In the genomic region with DNA sequence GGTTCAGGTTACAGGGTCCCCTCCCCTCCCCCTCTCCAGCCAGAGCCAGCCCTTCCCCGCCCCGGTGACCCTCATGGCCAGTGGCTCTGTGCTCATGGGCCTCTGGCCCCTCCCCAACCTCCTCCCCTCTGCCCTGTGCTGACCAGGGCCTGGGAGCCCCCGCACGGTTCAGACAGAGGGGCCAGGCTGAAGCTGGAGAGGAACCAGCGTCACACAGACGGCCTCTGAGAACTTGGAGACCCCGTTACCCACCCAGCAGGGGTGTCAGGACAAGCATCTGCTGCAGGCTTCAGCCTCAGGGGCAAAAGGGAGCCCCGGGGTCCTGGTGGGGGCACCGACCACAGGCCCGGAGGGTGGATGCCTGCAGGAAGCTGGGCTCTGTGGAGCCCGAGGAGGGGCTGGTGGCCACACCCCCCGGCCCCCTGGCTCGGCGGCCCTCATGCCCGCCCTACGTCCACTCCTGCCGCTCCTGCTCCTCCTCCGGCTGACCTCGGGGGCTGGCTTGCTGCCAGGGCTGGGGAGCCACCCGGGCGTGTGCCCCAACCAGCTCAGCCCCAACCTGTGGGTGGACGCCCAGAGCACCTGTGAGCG, we compare ENCODE assay signal across 1 cellular context.
TF ChIP-seq lines count a peak whose summit lies in the region.

A gene with protein sequence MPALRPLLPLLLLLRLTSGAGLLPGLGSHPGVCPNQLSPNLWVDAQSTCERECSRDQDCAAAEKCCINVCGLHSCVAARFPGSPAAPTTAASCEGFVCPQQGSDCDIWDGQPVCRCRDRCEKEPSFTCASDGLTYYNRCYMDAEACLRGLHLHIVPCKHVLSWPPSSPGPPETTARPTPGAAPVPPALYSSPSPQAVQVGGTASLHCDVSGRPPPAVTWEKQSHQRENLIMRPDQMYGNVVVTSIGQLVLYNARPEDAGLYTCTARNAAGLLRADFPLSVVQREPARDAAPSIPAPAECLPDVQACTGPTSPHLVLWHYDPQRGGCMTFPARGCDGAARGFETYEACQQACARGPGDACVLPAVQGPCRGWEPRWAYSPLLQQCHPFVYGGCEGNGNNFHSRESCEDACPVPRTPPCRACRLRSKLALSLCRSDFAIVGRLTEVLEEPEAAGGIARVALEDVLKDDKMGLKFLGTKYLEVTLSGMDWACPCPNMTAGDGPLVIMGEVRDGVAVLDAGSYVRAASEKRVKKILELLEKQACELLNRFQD (plus strand): TSS at position 171 of the 591 bp plus-strand sequence. CDS start 269 bp downstream, at position 440.

TF ChIP-seq in K562, 482 proteins besides CTCF, POLR2A, EP300 and RAD21 (continued from another document):
- TF ChIP-seq MNT (conservative IDR thresholded peaks at IDR 0.05) (no peak), MEIS2 (IDR thresholded peaks at IDR 0.05; ENCODE audit: partially characterized antibody) (no peak), ETS1 (conservative IDR thresholded peaks at IDR 0.05; ENCODE audit: control insufficient read depth, low read depth, low read length) (no peak), MCM5 (IDR thresholded peaks at IDR 0.05; ENCODE audit: low read depth) (no peak), SP1 (CRISPR knock-in tag; IDR thresholded peaks at IDR 0.05) (no peak), ZNF354B (CRISPR knock-in tag; IDR thresholded peaks at IDR 0.05) (no peak), HDAC8 (tag; IDR thresholded peaks at IDR 0.05) (no peak), NFIC (IDR thresholded peaks at IDR 0.05) (peak; percentile 93), HNRNPL (IDR thresholded peaks at IDR 0.05; ENCODE audit: low read depth, low read length) (peak; percentile 68; the same call in 1 of the 2 replicates), MGA (IDR thresholded peaks at IDR 0.05) (no peak), SUPT5H (IDR thresholded peaks at IDR 0.05) (peak; percentile 42; the same call in 1 of the 2 replicates), ZBTB7A (IDR thresholded peaks at IDR 0.05; ENCODE audit: borderline replicate concordance, control insufficient read depth, low read depth, low read length) (peak; percentile 71; the same call in 1 of the 2 replicates), KAT7 (CRISPR knock-in tag; IDR thresholded peaks at IDR 0.05; ENCODE audit: borderline replicate concordance) (no peak), RBFOX2 (IDR thresholded peaks at IDR 0.05; ENCODE audit: low read depth, low read length) (peak; percentile 35; the same call in 1 of the 2 replicates), MTA3 (IDR thresholded peaks at IDR 0.05; ENCODE audit: borderline replicate concordance) (0 out of 2 replicates have a peak, but pooled peaks have one; percentile 39), ZNF263 (CRISPR knock-in tag; IDR thresholded peaks at IDR 0.05; ENCODE audit: borderline replicate concordance) (0 out of 2 replicates have a peak, but pooled peaks have one; percentile 33)
- TF ChIP-seq, protein P1, sequence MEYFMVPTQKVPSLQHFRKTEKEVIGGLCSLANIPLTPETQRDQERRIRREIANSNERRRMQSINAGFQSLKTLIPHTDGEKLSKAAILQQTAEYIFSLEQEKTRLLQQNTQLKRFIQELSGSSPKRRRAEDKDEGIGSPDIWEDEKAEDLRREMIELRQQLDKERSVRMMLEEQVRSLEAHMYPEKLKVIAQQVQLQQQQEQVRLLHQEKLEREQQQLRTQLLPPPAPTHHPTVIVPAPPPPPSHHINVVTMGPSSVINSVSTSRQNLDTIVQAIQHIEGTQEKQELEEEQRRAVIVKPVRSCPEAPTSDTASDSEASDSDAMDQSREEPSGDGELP (CRISPR knock-in tag; IDR thresholded peaks at IDR 0.05; ENCODE audit: borderline replicate concordance) = peak; percentile 32; the same call in 1 of the 2 replicates
- TF ChIP-seq, protein P2, sequence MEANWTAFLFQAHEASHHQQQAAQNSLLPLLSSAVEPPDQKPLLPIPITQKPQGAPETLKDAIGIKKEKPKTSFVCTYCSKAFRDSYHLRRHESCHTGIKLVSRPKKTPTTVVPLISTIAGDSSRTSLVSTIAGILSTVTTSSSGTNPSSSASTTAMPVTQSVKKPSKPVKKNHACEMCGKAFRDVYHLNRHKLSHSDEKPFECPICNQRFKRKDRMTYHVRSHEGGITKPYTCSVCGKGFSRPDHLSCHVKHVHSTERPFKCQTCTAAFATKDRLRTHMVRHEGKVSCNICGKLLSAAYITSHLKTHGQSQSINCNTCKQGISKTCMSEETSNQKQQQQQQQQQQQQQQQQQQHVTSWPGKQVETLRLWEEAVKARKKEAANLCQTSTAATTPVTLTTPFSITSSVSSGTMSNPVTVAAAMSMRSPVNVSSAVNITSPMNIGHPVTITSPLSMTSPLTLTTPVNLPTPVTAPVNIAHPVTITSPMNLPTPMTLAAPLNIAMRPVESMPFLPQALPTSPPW (CRISPR knock-in tag; IDR thresholded peaks at IDR 0.05) = 0 out of 2 replicates have a peak, but pooled peaks have one; percentile 31
TF ChIP-seq in K562: peak in this region for 10.
